1 cellular context compared by ENCODE assay signal in the genomic region with DNA sequence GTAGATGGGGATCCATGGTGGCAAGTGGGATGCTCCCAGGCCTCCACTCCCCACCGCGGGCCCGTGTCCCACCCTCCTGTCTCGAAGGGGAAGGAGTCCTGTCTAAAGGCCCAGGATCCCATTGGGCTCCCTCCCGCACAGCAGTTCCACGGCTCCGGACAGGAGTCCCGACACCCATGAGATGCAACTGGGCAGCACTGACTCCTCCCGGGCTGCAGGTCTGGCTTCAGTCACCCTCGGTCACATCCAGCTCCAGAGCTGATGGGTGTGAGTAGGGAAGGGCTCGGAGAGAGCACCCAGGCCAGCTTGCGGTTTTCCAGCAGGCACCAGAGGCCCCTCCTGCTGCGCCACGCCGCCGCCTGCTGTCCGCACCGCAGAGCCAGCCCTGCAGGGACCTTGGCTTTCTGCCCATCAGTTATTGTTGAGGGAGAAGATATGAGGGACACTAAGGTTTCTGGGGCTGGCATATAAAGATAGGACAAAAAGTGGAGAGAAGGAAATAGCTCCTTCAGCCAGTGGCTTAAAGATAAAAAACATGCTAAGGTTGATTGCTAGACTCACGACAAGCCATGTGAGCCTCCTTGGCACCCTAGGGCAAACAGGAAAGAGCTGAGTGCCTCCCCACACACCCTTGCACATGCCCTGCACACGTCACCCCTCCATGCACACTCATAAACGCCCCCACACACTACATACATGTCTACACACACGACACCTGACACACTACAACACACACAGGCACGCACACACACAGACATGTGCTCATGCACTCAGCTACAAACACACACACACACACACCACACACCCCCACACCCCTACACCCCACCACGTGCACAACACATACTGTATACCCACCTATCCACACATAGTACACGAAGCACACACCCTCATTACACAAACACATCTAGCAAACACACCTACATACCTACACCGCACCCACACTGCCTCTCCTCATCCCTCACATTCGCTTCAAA.
TF ChIP-seq lines count a peak whose summit lies in the region.

No MANE protein-coding gene starts in this region.

TF ChIP-seq in K562, 482 proteins besides CTCF, POLR2A, EP300 and RAD21 (continued from another document and continues in another):
- TF ChIP-seq, protein P1, sequence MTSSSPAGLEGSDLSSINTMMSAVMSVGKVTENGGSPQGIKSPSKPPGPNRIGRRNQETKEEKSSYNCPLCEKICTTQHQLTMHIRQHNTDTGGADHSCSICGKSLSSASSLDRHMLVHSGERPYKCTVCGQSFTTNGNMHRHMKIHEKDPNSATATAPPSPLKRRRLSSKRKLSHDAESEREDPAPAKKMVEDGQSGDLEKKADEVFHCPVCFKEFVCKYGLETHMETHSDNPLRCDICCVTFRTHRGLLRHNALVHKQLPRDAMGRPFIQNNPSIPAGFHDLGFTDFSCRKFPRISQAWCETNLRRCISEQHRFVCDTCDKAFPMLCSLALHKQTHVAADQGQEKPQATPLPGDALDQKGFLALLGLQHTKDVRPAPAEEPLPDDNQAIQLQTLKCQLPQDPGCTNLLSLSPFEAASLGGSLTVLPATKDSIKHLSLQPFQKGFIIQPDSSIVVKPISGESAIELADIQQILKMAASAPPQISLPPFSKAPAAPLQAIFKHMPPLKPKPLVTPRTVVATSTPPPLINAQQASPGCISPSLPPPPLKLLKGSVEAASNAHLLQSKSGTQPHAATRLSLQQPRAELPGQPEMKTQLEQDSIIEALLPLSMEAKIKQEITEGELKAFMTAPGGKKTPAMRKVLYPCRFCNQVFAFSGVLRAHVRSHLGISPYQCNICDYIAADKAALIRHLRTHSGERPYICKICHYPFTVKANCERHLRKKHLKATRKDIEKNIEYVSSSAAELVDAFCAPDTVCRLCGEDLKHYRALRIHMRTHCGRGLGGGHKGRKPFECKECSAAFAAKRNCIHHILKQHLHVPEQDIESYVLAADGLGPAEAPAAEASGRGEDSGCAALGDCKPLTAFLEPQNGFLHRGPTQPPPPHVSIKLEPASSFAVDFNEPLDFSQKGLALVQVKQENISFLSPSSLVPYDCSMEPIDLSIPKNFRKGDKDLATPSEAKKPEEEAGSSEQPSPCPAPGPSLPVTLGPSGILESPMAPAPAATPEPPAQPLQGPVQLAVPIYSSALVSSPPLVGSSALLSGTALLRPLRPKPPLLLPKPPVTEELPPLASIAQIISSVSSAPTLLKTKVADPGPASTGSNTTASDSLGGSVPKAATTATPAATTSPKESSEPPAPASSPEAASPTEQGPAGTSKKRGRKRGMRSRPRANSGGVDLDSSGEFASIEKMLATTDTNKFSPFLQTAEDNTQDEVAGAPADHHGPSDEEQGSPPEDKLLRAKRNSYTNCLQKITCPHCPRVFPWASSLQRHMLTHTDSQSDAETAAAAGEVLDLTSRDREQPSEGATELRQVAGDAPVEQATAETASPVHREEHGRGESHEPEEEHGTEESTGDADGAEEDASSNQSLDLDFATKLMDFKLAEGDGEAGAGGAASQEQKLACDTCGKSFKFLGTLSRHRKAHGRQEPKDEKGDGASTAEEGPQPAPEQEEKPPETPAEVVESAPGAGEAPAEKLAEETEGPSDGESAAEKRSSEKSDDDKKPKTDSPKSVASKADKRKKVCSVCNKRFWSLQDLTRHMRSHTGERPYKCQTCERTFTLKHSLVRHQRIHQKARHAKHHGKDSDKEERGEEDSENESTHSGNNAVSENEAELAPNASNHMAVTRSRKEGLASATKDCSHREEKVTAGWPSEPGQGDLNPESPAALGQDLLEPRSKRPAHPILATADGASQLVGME (CRISPR knock-in tag; IDR thresholded peaks at IDR 0.05) = no peak
- TF ChIP-seq ARHGAP35 (IDR thresholded peaks at IDR 0.05; ENCODE audit: partially characterized antibody) (peak; percentile 82), ZNF76 (CRISPR knock-in tag; IDR thresholded peaks at IDR 0.05; ENCODE audit: borderline replicate concordance) (no peak), DIDO1 (tag; IDR thresholded peaks at IDR 0.05; ENCODE audit: low read depth) (no peak; the same call in 1 of the 2 replicates), ZNF282 (CRISPR knock-in tag; IDR thresholded peaks at IDR 0.05) (no peak), PTRF (tag; IDR thresholded peaks at IDR 0.05) (no peak), NONO (IDR thresholded peaks at IDR 0.05; ENCODE audit: low read depth in 2 of 2, low read length in 1 of 2) (peak in 1 of 2 experiments; percentile 70; a peak in 2 of 4 replicates), TEAD4 (IDR thresholded peaks at IDR 0.05; ENCODE audit: low read length) (peak; percentile 98), TEAD4 (CRISPR knock-in tag; IDR thresholded peaks at IDR 0.05; ENCODE audit: borderline replicate concordance) (no peak), ZNF644 (tag; IDR thresholded peaks at IDR 0.05; ENCODE audit: low read depth) (peak; percentile 82), ZNF12 (CRISPR knock-in tag; IDR thresholded peaks at IDR 0.05) (no peak), ZNF212 (CRISPR knock-in tag; IDR thresholded peaks at IDR 0.05) (no peak), SIN3A (IDR thresholded peaks at IDR 0.05; ENCODE audit: borderline replicate concordance in 2 of 2, control insufficient read depth in 1 of 2, low read depth in 2 of 2, low read length in 2 of 2) (no peak), BCOR (IDR thresholded peaks at IDR 0.05) (peak; percentile 88), SMARCA5 (IDR thresholded peaks at IDR 0.05) (peak; percentile 94), GABPB2 (CRISPR knock-in tag; conservative IDR thresholded peaks at IDR 0.05) (no peak), CCAR2 (IDR thresholded peaks at IDR 0.05; ENCODE audit: low read depth, low read length) (no peak), U2AF1 (optimal IDR thresholded peaks at IDR 0.05; ENCODE audit: low read depth, low read length) (no peak), LARP7 (IDR thresholded peaks at IDR 0.05) (peak; percentile 96; the same call in 1 of the 2 replicates), CBX8 (IDR thresholded peaks at IDR 0.05; ENCODE audit: borderline replicate concordance, extremely low read depth, low read depth, low read length, poor library complexity, severe bottlenecking) (no peak)
- TF ChIP-seq, protein P2, sequence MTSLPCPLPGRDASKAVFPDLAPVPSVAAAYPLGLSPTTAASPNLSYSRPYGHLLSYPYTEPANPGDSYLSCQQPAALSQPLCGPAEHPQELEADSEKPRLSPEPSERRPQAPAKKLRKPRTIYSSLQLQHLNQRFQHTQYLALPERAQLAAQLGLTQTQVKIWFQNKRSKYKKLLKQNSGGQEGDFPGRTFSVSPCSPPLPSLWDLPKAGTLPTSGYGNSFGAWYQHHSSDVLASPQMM (CRISPR knock-in tag; IDR thresholded peaks at IDR 0.05) = no peak
- TF ChIP-seq, protein P3, sequence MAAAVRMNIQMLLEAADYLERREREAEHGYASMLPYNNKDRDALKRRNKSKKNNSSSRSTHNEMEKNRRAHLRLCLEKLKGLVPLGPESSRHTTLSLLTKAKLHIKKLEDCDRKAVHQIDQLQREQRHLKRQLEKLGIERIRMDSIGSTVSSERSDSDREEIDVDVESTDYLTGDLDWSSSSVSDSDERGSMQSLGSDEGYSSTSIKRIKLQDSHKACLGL (CRISPR knock-in tag; IDR thresholded peaks at IDR 0.05; ENCODE audit: borderline replicate concordance, poor library complexity, severe bottlenecking) = no peak
- TF ChIP-seq, protein P4, sequence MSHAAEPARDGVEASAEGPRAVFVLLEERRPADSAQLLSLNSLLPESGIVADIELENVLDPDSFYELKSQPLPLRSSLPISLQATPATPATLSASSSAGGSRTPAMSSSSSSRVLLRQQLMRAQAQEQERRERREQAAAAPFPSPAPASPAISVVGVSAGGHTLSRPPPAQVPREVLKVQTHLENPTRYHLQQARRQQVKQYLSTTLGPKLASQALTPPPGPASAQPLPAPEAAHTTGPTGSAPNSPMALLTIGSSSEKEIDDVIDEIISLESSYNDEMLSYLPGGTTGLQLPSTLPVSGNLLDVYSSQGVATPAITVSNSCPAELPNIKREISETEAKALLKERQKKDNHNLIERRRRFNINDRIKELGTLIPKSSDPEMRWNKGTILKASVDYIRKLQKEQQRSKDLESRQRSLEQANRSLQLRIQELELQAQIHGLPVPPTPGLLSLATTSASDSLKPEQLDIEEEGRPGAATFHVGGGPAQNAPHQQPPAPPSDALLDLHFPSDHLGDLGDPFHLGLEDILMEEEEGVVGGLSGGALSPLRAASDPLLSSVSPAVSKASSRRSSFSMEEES (CRISPR knock-in tag; IDR thresholded peaks at IDR 0.05) = no peak
- TF ChIP-seq, protein P5, sequence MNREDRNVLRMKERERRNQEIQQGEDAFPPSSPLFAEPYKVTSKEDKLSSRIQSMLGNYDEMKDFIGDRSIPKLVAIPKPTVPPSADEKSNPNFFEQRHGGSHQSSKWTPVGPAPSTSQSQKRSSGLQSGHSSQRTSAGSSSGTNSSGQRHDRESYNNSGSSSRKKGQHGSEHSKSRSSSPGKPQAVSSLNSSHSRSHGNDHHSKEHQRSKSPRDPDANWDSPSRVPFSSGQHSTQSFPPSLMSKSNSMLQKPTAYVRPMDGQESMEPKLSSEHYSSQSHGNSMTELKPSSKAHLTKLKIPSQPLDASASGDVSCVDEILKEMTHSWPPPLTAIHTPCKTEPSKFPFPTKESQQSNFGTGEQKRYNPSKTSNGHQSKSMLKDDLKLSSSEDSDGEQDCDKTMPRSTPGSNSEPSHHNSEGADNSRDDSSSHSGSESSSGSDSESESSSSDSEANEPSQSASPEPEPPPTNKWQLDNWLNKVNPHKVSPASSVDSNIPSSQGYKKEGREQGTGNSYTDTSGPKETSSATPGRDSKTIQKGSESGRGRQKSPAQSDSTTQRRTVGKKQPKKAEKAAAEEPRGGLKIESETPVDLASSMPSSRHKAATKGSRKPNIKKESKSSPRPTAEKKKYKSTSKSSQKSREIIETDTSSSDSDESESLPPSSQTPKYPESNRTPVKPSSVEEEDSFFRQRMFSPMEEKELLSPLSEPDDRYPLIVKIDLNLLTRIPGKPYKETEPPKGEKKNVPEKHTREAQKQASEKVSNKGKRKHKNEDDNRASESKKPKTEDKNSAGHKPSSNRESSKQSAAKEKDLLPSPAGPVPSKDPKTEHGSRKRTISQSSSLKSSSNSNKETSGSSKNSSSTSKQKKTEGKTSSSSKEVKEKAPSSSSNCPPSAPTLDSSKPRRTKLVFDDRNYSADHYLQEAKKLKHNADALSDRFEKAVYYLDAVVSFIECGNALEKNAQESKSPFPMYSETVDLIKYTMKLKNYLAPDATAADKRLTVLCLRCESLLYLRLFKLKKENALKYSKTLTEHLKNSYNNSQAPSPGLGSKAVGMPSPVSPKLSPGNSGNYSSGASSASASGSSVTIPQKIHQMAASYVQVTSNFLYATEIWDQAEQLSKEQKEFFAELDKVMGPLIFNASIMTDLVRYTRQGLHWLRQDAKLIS (CRISPR knock-in tag; IDR thresholded peaks at IDR 0.05) = no peak
- TF ChIP-seq, protein P6, sequence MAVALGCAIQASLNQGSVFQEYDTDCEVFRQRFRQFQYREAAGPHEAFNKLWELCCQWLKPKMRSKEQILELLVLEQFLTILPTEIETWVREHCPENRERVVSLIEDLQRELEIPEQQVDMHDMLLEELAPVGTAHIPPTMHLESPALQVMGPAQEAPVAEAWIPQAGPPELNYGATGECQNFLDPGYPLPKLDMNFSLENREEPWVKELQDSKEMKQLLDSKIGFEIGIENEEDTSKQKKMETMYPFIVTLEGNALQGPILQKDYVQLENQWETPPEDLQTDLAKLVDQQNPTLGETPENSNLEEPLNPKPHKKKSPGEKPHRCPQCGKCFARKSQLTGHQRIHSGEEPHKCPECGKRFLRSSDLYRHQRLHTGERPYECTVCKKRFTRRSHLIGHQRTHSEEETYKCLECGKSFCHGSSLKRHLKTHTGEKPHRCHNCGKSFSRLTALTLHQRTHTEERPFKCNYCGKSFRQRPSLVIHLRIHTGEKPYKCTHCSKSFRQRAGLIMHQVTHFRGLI (CRISPR knock-in tag; IDR thresholded peaks at IDR 0.05) = no peak
- TF ChIP-seq, protein P7, sequence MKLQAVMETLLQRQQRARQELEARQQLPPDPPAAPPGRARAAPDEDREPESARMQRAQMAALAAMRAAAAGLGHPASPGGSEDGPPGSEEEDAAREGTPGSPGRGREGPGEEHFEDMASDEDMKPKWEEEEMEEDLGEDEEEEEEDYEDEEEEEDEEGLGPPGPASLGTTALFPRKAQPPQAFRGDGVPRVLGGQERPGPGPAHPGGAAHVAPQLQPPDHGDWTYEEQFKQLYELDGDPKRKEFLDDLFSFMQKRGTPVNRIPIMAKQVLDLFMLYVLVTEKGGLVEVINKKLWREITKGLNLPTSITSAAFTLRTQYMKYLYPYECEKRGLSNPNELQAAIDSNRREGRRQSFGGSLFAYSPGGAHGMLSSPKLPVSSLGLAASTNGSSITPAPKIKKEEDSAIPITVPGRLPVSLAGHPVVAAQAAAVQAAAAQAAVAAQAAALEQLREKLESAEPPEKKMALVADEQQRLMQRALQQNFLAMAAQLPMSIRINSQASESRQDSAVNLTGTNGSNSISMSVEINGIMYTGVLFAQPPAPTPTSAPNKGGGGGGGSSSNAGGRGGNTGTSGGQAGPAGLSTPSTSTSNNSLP (IDR thresholded peaks at IDR 0.05; ENCODE audit: borderline replicate concordance, low read depth, low read length) = peak; percentile 80; the same call in 1 of the 2 replicates
